In genomic region chr15:40769310-40770146, GRCh38 we compare ENCODE assay signal across 8 cellular contexts. TPM values are rescaled to one million over a fixed set of nuclear protein-coding genes. Genes with fewer than 3 reads are reported as not detected.
A peak's percentile ranks its signal among the peaks of the same experiment; 100 is the strongest.
DNase-seq lines count a peak whose midpoint lies in the region; ATAC-seq and TF ChIP-seq lines count a peak whose summit lies in the region.

Gene C15orf62, plus strand, starts transcription at chr15:40769980. Its CDS starts 516 bp downstream, at chr15:40770496.

- H3K27me3 ChIP-seq in neutrophil: no peaks in the 10 kb centered on the region

- no peak within 1 kb of the TSS for H3K4me3 ChIP-seq in neutrophil (ENCODE audit: low read depth in 1 of 2, low read length in 1 of 2)

- no peaks in the 10 kb centered on the region for H3K9me3 ChIP-seq in neutrophil

- H3K4me1 ChIP-seq in neutrophil (ENCODE audit: control insufficient read depth in 1 of 2, insufficient read depth in 1 of 2, low read depth in 1 of 2, low read length in 1 of 2): peaks cover 25 to 29% of the 10 kb centered on the region in 2 experiments

- peak within 1 kb of the TSS; percentile 10 for H3K27ac ChIP-seq in neutrophil

- DNase-seq in DMS79 treated with DMSO at 0.1 percent for 48 hours (lab: John Stamatoyannopoulos, UW) (peak; percentile 73), MV-4-11 (lab: John Stamatoyannopoulos, UW) (peak; percentile 49), dermis blood vessel endothelial cell (peak; percentile 77), SHP77 (lab: John Stamatoyannopoulos, UW) (no peak)
- peak; percentile 72 for DNase-seq in activated CD4-positive, alpha-beta T cell treated with anti-CD3 and anti-CD28 coated beads for 48 hours

- no peak for TF ChIP-seq CTCF in neutrophil (IDR thresholded peaks at IDR 0.05)

- ATAC-seq in GM21515 (IDR thresholded peaks at IDR 0.05; ENCODE audit: unreplicated experiment) (peak; percentile 35), HG03520 (IDR thresholded peaks at IDR 0.05; ENCODE audit: unreplicated experiment) (no peak)

- H3K36me3 ChIP-seq in neutrophil: peaks cover 56% of the 10 kb centered on the region

RNA-seq across cellular contexts. Expression of gene C15orf62, which starts in this region (rescaled TPM):
- 1.0 and 2.1 TPM in 2 replicates for total RNA-seq in dermis blood vessel endothelial cell

Comparison
In these comparisons a context has a peak if more than half of its experiments do, and no peak if none do; other contexts are left out.
1. DNase-seq: peak in DMS79 treated with DMSO at 0.1 percent for 48 hours (single experiment), MV-4-11 (single experiment), activated CD4-positive, alpha-beta T cell treated with anti-CD3 and anti-CD28 coated beads for 48 hours (single experiment) and dermis blood vessel endothelial cell (single experiment); none in SHP77 (0 of 2).